ENCODE assay signal across 12 cellular contexts in genomic region chr13:20482818-20483217, GRCh38.
"Had no signal": no experiment of that assay in that cellular context is flagged by ENCODE, and none has a peak within 500 bp of the region (broad histone marks: within the 10 kb centered on the region; RNA-seq: fewer than 3 reads in every experiment).

No MANE protein-coding gene starts in this region.

- H3K9me3 ChIP-seq: ovary, thyroid gland had no signal

- H3K27me3 Mint-ChIP-seq: activated CD4-positive, alpha-beta T cell treated with anti-CD3 and anti-CD28 coated beads for 36 hours; activated CD8-positive, alpha-beta T cell treated with anti-CD3 and anti-CD28 coated beads for 36 hours; effector memory CD8-positive, alpha-beta T cell had no signal

- H3K27me3 ChIP-seq: ovary, thyroid gland had no signal

- H3K27ac Mint-ChIP-seq: activated CD4-positive, alpha-beta T cell treated with anti-CD3 and anti-CD28 coated beads for 36 hours; activated CD8-positive, alpha-beta T cell treated with anti-CD3 and anti-CD28 coated beads for 36 hours; effector memory CD8-positive, alpha-beta T cell had no signal

- H3K27ac ChIP-seq: ovary, thyroid gland had no signal

- H3K4me3 ChIP-seq: ovary, thyroid gland had no signal

- H3K4me1 ChIP-seq: thyroid gland had no signal

- H3K36me3 ChIP-seq: ovary had no signal

- DNase-seq: activated CD4-positive, alpha-beta T cell treated with anti-CD3 and anti-CD28 coated beads for 36 hours; activated CD8-positive, alpha-beta memory T cell treated with anti-CD3 and anti-CD28 coated beads, Interleukin-2, amount 50 U/mL, for 4 hours; activated CD8-positive, alpha-beta T cell treated with anti-CD3 and anti-CD28 coated beads for 36 hours; activated naive CD4-positive, alpha-beta T cell treated with Interleukin-2 at 50 U/mL for 16 hours; caudate nucleus; cortex of kidney; effector memory CD8-positive, alpha-beta T cell; foreskin fibroblast; left ventricle myocardium superior; mesenchymal stem cell; ovary; thyroid gland had no signal

- H3K4me3 Mint-ChIP-seq: activated CD4-positive, alpha-beta T cell treated with anti-CD3 and anti-CD28 coated beads for 36 hours; activated CD8-positive, alpha-beta T cell treated with anti-CD3 and anti-CD28 coated beads for 36 hours; effector memory CD8-positive, alpha-beta T cell had no signal

- H3K9me3 Mint-ChIP-seq: activated CD8-positive, alpha-beta T cell treated with anti-CD3 and anti-CD28 coated beads for 36 hours; effector memory CD8-positive, alpha-beta T cell had no signal
